ENCODE assay signal across 19 cellular contexts in genomic region chr12:131901431-131902331, GRCh38. TPM values are rescaled to one million over a fixed set of nuclear protein-coding genes. Genes with fewer than 3 reads are reported as not detected.
A peak's percentile ranks its signal among the peaks of the same experiment; 100 is the strongest.
DNase-seq lines count a peak whose midpoint lies in the region; ATAC-seq and TF ChIP-seq lines count a peak whose summit lies in the region.
"Had no signal": no experiment of that assay in that cellular context is flagged by ENCODE, and none has a peak within 500 bp of the region (broad histone marks: within the 10 kb centered on the region; RNA-seq: fewer than 3 reads in every experiment).

No MANE protein-coding gene starts in this region.

- no peak for TF ChIP-seq CTCF in GM23338 (conservative IDR thresholded peaks at IDR 0.05; ENCODE audit: low read depth in 2 of 2)

- no peak overlapping the region for H3K4me3 Mint-ChIP-seq in GM23338
- no peak overlapping the region for H3K4me3 Mint-ChIP-seq in activated T-helper 17 cell treated with anti-CD3 and anti-CD28 coated beads, Interleukin-2, amount 50 U/mL, for 72 hours
- H3K4me3 Mint-ChIP-seq: activated naive CD8-positive, alpha-beta T cell had no signal

- peaks cover 43% of the 10 kb centered on the region for H3K79me2 ChIP-seq in GM23338 (replicated peaks; ENCODE audit: insufficient read depth)

- DNase-seq in GM23338 (ENCODE audit: low spot score), result no peak
- DNase-seq in astrocyte of the hippocampus (ENCODE audit: low read depth, low spot score), result peak; percentile 2
- peak; percentile 67 to 89 (median 81) for DNase-seq in right cardiac atrium
- DNase-seq in sciatic nerve (ENCODE audit: low spot score), result no peak
- no peak for DNase-seq in SKM-1 (lab: John Stamatoyannopoulos, UW; ENCODE audit: unreplicated experiment)
- DNase-seq: activated CD4-positive, CD25-positive, alpha-beta regulatory T cell treated with anti-CD3 and anti-CD28 coated beads, Interleukin-2, amount 50 U/mL, for 72 hours; activated CD8-positive, alpha-beta memory T cell treated with anti-CD3 and anti-CD28 coated beads, Interleukin-2, amount 50 U/mL, for 48 hours; C1 segment of cervical spinal cord; DMS79; KBM-7; NCI-H1417; NCI-H510A treated with DMSO at 0.1 percent for 48 hours; occipital lobe; transverse colon had no signal

- intact Hi-C loops in right cardiac atrium (cut with DNase I) (no loop called here), sciatic nerve (cut with DNase I) (no loop called here)

- peaks cover 15% of the 10 kb centered on the region for H3K36me3 Mint-ChIP-seq in GM23338 (ENCODE audit: low read depth)
- no peaks in the 10 kb centered on the region for H3K36me3 Mint-ChIP-seq in activated T-helper 17 cell treated with anti-CD3 and anti-CD28 coated beads, Interleukin-2, amount 50 U/mL, for 72 hours (ENCODE audit: low read depth)
- H3K36me3 Mint-ChIP-seq: activated naive CD8-positive, alpha-beta T cell had no signal

- H3K9me3 Mint-ChIP-seq in GM23338, result no peaks in the 10 kb centered on the region
- no peaks in the 10 kb centered on the region for H3K9me3 Mint-ChIP-seq in activated T-helper 17 cell treated with anti-CD3 and anti-CD28 coated beads, Interleukin-2, amount 50 U/mL, for 72 hours

- H3K4me3 ChIP-seq in GM23338 (no peak overlapping the region), right cardiac atrium (ENCODE audit: low read length) (no peak overlapping the region)
- H3K4me3 ChIP-seq: PC-9, transverse colon had no signal

- H3K27me3 ChIP-seq in GM23338 (ENCODE audit: insufficient read depth), result no peaks in the 10 kb centered on the region
- H3K27me3 ChIP-seq in right cardiac atrium (ENCODE audit: control insufficient read depth, insufficient read depth), result no peaks in the 10 kb centered on the region
- H3K27me3 ChIP-seq: transverse colon had no signal

- no peak overlapping the region for H2AFZ ChIP-seq in GM23338
- H2AFZ ChIP-seq: PC-9 had no signal

- peak; percentile 15 for ATAC-seq in GM23338
- ATAC-seq in right cardiac atrium, result peak; percentile 76 to 79
- ATAC-seq in sciatic nerve, result peak; percentile 13
- no peak for ATAC-seq in HG02870 (IDR thresholded peaks at IDR 0.05; ENCODE audit: unreplicated experiment)
- ATAC-seq in GM21825 (IDR thresholded peaks at IDR 0.05; ENCODE audit: unreplicated experiment), result no peak
- ATAC-seq in activated T-helper 17 cell treated with anti-CD3 and anti-CD28 coated beads, Interleukin-2, amount 50 U/mL, for 72 hours (replicated peaks), result no peak

- no peaks in the 10 kb centered on the region for H3K9me3 ChIP-seq in right cardiac atrium (ENCODE audit: control insufficient read depth, low read length)
- H3K9me3 ChIP-seq: transverse colon had no signal

- H3F3A ChIP-seq in GM23338 (replicated peaks; ENCODE audit: low read depth), result peaks cover 10% of the 10 kb centered on the region; the same call in 1 of the 2 replicates

- 55% methylated on average over 30 of the region's 30 CpGs for WGBS in right cardiac atrium

- H3K4me1 ChIP-seq in GM23338 (ENCODE audit: insufficient read depth), result peaks cover 5% of the 10 kb centered on the region; the same call in 1 of the 2 replicates
- H3K4me1 ChIP-seq in right cardiac atrium (ENCODE audit: control insufficient read depth, insufficient read depth, low read length), result peaks cover 9% of the 10 kb centered on the region

- peaks cover 7% of the 10 kb centered on the region for H4K20me1 ChIP-seq in GM23338 (replicated peaks; ENCODE audit: insufficient read depth)

- no peaks in the 10 kb centered on the region for H3K9me2 ChIP-seq in GM23338 (ENCODE audit: insufficient read depth)

- peak overlapping the region; percentile 62; the same call in 1 of the 2 replicates for H3K27ac Mint-ChIP-seq in GM23338
- no peak overlapping the region for H3K27ac Mint-ChIP-seq in activated T-helper 17 cell treated with anti-CD3 and anti-CD28 coated beads, Interleukin-2, amount 50 U/mL, for 72 hours
- H3K27ac Mint-ChIP-seq: activated naive CD8-positive, alpha-beta T cell had no signal

- no peak overlapping the region for H3K4me2 ChIP-seq in GM23338

- H3K27ac ChIP-seq in GM23338 (ENCODE audit: low read depth), result no peak overlapping the region
- H3K27ac ChIP-seq in right cardiac atrium (ENCODE audit: low read length), result peak overlapping the region; percentile 29
- H3K27ac ChIP-seq: PC-9, transverse colon had no signal

- peaks cover 8% of the 10 kb centered on the region; the same call in 1 of the 3 replicates for H3K4me1 Mint-ChIP-seq in GM23338
- H3K4me1 Mint-ChIP-seq in activated T-helper 17 cell treated with anti-CD3 and anti-CD28 coated beads, Interleukin-2, amount 50 U/mL, for 72 hours, result peaks cover 4% of the 10 kb centered on the region

- no peaks in the 10 kb centered on the region; the same call in 1 of the 2 replicates for H3K36me3 ChIP-seq in GM23338 (ENCODE audit: insufficient read depth)
- H3K36me3 ChIP-seq: transverse colon had no signal

- H3K27me3 Mint-ChIP-seq in GM23338 (ENCODE audit: insufficient read depth, low read depth, poor library complexity), result peaks cover 11% of the 10 kb centered on the region
- no peaks in the 10 kb centered on the region for H3K27me3 Mint-ChIP-seq in activated T-helper 17 cell treated with anti-CD3 and anti-CD28 coated beads, Interleukin-2, amount 50 U/mL, for 72 hours
- H3K27me3 Mint-ChIP-seq: activated naive CD8-positive, alpha-beta T cell had no signal

RNA-seq across cellular contexts. Expression of gene ULK1, which starts 7.3 kb away (rescaled TPM):
- total RNA-seq in GM23338 (2014; rRNA removed; shearing (Covaris generic)), result 26.2 and 33.8 TPM in 2 replicates
- 8.4 and 9.3 TPM in 2 replicates for polyA plus RNA-seq in GM23338 (2016; fragmentation: Nextera tagmentation; extraction: Ambion mirVana)
- 10 to 100 TPM; 33.4 to 51.3 (median 48.0) TPM for total RNA-seq in right cardiac atrium
- polyA plus RNA-seq in right cardiac atrium, result 29.4 TPM
- 40.6 TPM for total RNA-seq in sciatic nerve
- total RNA-seq in activated T-helper 17 cell treated with anti-CD3 and anti-CD28 coated beads, Interleukin-2, amount 50 U/mL, for 72 hours, result 10 to 100 TPM; 14.7 to 21.5 TPM

RNA-seq across cellular contexts. Expression of gene PUS1, which starts 27.4 kb away (rescaled TPM):
- 72.7 and 73.0 TPM in 2 replicates for total RNA-seq in GM23338 (2014; rRNA removed; shearing (Covaris generic))
- polyA plus RNA-seq in GM23338 (2016; fragmentation: Nextera tagmentation; extraction: Ambion mirVana) (52.4 and 59.3 TPM in 2 replicates), right cardiac atrium (7.2 TPM)
- total RNA-seq in right cardiac atrium (10 to 100 TPM in 1 of 4 donors, 1 to 10 TPM in 3; 7.2 to 13.7 (median 7.9) TPM), sciatic nerve (16.3 TPM)
- 10 to 100 TPM; 31.5 to 75.2 TPM for total RNA-seq in activated T-helper 17 cell treated with anti-CD3 and anti-CD28 coated beads, Interleukin-2, amount 50 U/mL, for 72 hours

RNA-seq across cellular contexts. Expression of gene EP400, which starts 48.1 kb away (rescaled TPM):
- total RNA-seq in GM23338 (2014; rRNA removed; shearing (Covaris generic)), result 47.7 and 57.2 TPM in 2 replicates
- 24.5 and 26.3 TPM in 2 replicates for polyA plus RNA-seq in GM23338 (2016; fragmentation: Nextera tagmentation; extraction: Ambion mirVana)
- 10 to 100 TPM; 15.5 to 21.6 (median 18.1) TPM for total RNA-seq in right cardiac atrium
- 10.1 TPM for polyA plus RNA-seq in right cardiac atrium
- total RNA-seq in sciatic nerve, result 56.9 TPM
- 10 to 100 TPM; 47.1 to 60.0 TPM for total RNA-seq in activated T-helper 17 cell treated with anti-CD3 and anti-CD28 coated beads, Interleukin-2, amount 50 U/mL, for 72 hours

Comparison
In these comparisons a context has a peak if more than half of its experiments do, and no peak if none do; other contexts are left out.
1. ATAC-seq: peak in GM23338 (single experiment), right cardiac atrium (2 of 2) and sciatic nerve (single experiment); none in HG02870 (single experiment), GM21825 (single experiment) and activated T-helper 17 cell treated with anti-CD3 and anti-CD28 coated beads, Interleukin-2, amount 50 U/mL, for 72 hours (single experiment).
2. DNase-seq: peak in astrocyte of the hippocampus (single experiment) and right cardiac atrium (3 of 3); none in GM23338 (single experiment), sciatic nerve (single experiment) and SKM-1 (single experiment).